ENCODE assay signal across 1 cellular context in the genomic region with DNA sequence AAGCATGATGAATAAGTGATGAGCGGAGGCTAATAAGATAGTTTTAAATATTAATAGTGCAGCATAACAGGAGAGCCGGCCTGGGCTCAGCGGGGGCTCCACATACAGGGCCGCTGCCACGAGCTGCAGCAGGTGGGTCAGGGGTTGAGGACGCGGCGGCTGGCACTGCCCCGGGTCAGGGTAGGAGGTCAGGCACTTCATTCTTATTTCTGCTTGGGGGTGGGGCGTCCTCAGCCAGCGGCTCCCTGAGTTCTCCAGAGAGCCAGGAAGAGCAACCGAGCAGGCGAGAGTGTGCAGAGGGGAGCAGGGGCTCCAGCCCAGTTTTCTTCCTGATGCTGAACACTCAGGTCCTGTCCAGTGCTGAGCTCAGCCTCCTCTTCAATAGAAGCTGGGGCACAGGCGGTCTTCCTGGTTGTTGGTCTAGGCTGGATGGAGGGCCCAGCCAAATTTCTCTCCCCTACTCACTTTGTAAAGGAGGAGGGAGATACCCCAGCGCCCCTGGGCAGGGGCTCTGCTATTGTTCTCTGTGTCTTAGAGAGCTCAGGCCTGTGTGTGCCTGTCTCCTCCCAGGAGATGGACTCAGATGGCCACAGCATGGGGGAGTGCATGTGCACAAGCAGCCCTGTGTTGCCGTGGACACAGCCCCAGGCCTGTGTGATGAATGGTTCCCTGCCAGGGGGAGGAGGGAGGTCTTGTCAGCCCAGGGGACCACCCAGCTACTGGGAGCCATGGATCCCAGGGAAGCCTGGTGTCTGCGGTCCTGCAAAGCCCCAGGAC.
A peak's percentile ranks its signal among the peaks of the same experiment; 100 is the strongest.
TF ChIP-seq lines count a peak whose summit lies in the region.

No MANE protein-coding gene starts in this region.

TF ChIP-seq in neural cell, 6 proteins besides CTCF, POLR2A, EP300 and RAD21:
- peak; percentile 17 for TF ChIP-seq POLR2AphosphoS5 (IDR thresholded peaks at IDR 0.05)
- no peak for TF ChIP-seq SMC3 (conservative IDR thresholded peaks at IDR 0.05; ENCODE audit: poor library complexity)
